In genomic region chr2:70104231-70105111, GRCh38 we compare ENCODE assay signal across 1 cellular context.
TF ChIP-seq lines count a peak whose summit lies in the region.

No MANE protein-coding gene starts in this region.

TF ChIP-seq in K562, 482 proteins besides CTCF, POLR2A, EP300 and RAD21 (continued from another document and continues in another):
- TF ChIP-seq ZNF398 (CRISPR knock-in tag; IDR thresholded peaks at IDR 0.05): no peak
- no peak for TF ChIP-seq SREBF2 (CRISPR knock-in tag; IDR thresholded peaks at IDR 0.05)
- TF ChIP-seq ZNF583 (CRISPR knock-in tag; IDR thresholded peaks at IDR 0.05): peak; percentile 83; the same call in 1 of the 2 replicates
- no peak for TF ChIP-seq ZNF224 (CRISPR knock-in tag; IDR thresholded peaks at IDR 0.05)
- peak; percentile 87 for TF ChIP-seq RNF2 (IDR thresholded peaks at IDR 0.05)
- TF ChIP-seq MYNN (IDR thresholded peaks at IDR 0.05): 0 out of 2 replicates have a peak, but pooled peaks have one; percentile 32
- no peak for TF ChIP-seq MYNN (CRISPR knock-in tag; IDR thresholded peaks at IDR 0.05)
- TF ChIP-seq ATF1 (CRISPR knock-in tag; IDR thresholded peaks at IDR 0.05): no peak
- TF ChIP-seq ATF1 (tag; IDR thresholded peaks at IDR 0.05): peak; percentile 53
- TF ChIP-seq MEIS2 (IDR thresholded peaks at IDR 0.05; ENCODE audit: partially characterized antibody): peak; percentile 53
- TF ChIP-seq, protein P1, sequence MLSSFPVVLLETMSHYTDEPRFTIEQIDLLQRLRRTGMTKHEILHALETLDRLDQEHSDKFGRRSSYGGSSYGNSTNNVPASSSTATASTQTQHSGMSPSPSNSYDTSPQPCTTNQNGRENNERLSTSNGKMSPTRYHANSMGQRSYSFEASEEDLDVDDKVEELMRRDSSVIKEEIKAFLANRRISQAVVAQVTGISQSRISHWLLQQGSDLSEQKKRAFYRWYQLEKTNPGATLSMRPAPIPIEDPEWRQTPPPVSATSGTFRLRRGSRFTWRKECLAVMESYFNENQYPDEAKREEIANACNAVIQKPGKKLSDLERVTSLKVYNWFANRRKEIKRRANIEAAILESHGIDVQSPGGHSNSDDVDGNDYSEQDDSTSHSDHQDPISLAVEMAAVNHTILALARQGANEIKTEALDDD (IDR thresholded peaks at IDR 0.05): peak; percentile 78
- TF ChIP-seq HDGF (IDR thresholded peaks at IDR 0.05): no peak; the same call in 1 of the 2 replicates
- TF ChIP-seq RCOR1 (IDR thresholded peaks at IDR 0.05; ENCODE audit: borderline replicate concordance in 1 of 2, low read depth in 2 of 2, low read length in 2 of 2): peak in 1 of 2 experiments; percentile 63; a peak in 1 of 4 replicates
- TF ChIP-seq HLTF (IDR thresholded peaks at IDR 0.05): peak; percentile 60; the same call in 1 of the 2 replicates
- TF ChIP-seq TARDBP (IDR thresholded peaks at IDR 0.05): no peak
- TF ChIP-seq TCF7 (IDR thresholded peaks at IDR 0.05; ENCODE audit: borderline replicate concordance): no peak
- TF ChIP-seq BRD9 (IDR thresholded peaks at IDR 0.05; ENCODE audit: low read depth, partially characterized antibody): peak; percentile 92
- TF ChIP-seq PREB (CRISPR knock-in tag; IDR thresholded peaks at IDR 0.05): no peak
- no peak for TF ChIP-seq E2F5 (CRISPR knock-in tag; IDR thresholded peaks at IDR 0.05)
- TF ChIP-seq MBD2 (IDR thresholded peaks at IDR 0.05; ENCODE audit: borderline replicate concordance, low read depth): no peak
- peak; percentile 95 for TF ChIP-seq NEUROD1 (IDR thresholded peaks at IDR 0.05; ENCODE audit: borderline replicate concordance, low read depth, low read length, partially characterized antibody)
- peak; percentile 69; the same call in 1 of the 2 replicates for TF ChIP-seq EP400 (IDR thresholded peaks at IDR 0.05)
- TF ChIP-seq, protein P2, sequence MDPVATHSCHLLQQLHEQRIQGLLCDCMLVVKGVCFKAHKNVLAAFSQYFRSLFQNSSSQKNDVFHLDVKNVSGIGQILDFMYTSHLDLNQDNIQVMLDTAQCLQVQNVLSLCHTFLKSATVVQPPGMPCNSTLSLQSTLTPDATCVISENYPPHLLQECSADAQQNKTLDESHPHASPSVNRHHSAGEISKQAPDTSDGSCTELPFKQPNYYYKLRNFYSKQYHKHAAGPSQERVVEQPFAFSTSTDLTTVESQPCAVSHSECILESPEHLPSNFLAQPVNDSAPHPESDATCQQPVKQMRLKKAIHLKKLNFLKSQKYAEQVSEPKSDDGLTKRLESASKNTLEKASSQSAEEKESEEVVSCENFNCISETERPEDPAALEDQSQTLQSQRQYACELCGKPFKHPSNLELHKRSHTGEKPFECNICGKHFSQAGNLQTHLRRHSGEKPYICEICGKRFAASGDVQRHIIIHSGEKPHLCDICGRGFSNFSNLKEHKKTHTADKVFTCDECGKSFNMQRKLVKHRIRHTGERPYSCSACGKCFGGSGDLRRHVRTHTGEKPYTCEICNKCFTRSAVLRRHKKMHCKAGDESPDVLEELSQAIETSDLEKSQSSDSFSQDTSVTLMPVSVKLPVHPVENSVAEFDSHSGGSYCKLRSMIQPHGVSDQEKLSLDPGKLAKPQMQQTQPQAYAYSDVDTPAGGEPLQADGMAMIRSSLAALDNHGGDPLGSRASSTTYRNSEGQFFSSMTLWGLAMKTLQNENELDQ (CRISPR knock-in tag; IDR thresholded peaks at IDR 0.05; ENCODE audit: borderline replicate concordance): no peak
- TF ChIP-seq NR3C1 (CRISPR knock-in tag; IDR thresholded peaks at IDR 0.05): no peak
- peak; percentile 2; the same call in 1 of the 2 replicates for TF ChIP-seq C11orf30 (IDR thresholded peaks at IDR 0.05; ENCODE audit: low read depth)
- no peak for TF ChIP-seq CC2D1A (IDR thresholded peaks at IDR 0.05)
- TF ChIP-seq ARHGAP35 (IDR thresholded peaks at IDR 0.05; ENCODE audit: partially characterized antibody): no peak
- peak; percentile 55; the same call in 1 of the 2 replicates for TF ChIP-seq CREM (IDR thresholded peaks at IDR 0.05; ENCODE audit: low read depth)
- no peak for TF ChIP-seq CBFB (CRISPR knock-in tag; IDR thresholded peaks at IDR 0.05)
- TF ChIP-seq ZFX (CRISPR knock-in tag; IDR thresholded peaks at IDR 0.05): peak; percentile 96
- TF ChIP-seq MAFK (IDR thresholded peaks at IDR 0.05; ENCODE audit: low read length): no peak
- peak; percentile 62 for TF ChIP-seq TEAD4 (IDR thresholded peaks at IDR 0.05; ENCODE audit: low read length)
- no peak for TF ChIP-seq TEAD4 (CRISPR knock-in tag; IDR thresholded peaks at IDR 0.05; ENCODE audit: borderline replicate concordance)
- TF ChIP-seq KLF1 (tag; IDR thresholded peaks at IDR 0.05): no peak
- TF ChIP-seq FOXP1 (CRISPR knock-in tag; IDR thresholded peaks at IDR 0.05): no peak
- TF ChIP-seq, protein P3, sequence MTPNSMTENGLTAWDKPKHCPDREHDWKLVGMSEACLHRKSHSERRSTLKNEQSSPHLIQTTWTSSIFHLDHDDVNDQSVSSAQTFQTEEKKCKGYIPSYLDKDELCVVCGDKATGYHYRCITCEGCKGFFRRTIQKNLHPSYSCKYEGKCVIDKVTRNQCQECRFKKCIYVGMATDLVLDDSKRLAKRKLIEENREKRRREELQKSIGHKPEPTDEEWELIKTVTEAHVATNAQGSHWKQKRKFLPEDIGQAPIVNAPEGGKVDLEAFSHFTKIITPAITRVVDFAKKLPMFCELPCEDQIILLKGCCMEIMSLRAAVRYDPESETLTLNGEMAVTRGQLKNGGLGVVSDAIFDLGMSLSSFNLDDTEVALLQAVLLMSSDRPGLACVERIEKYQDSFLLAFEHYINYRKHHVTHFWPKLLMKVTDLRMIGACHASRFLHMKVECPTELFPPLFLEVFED (CRISPR knock-in tag; conservative IDR thresholded peaks at IDR 0.05): 0 out of 2 replicates have a peak, but pooled peaks have one; percentile 6
- TF ChIP-seq MBD1 (CRISPR knock-in tag; IDR thresholded peaks at IDR 0.05): no peak
- TF ChIP-seq FOS (IDR thresholded peaks at IDR 0.05; ENCODE audit: extremely low read depth, insufficient read length): no peak
- no peak for TF ChIP-seq ZNF217 (CRISPR knock-in tag; IDR thresholded peaks at IDR 0.05)
- TF ChIP-seq JUN (IDR thresholded peaks at IDR 0.05; ENCODE audit: borderline replicate concordance, low read depth, low read length): no peak
- no peak for TF ChIP-seq JUN (CRISPR knock-in tag; IDR thresholded peaks at IDR 0.05; ENCODE audit: borderline replicate concordance)
- 0 out of 2 replicates have a peak, but pooled peaks have one; percentile 4 for TF ChIP-seq MECOM (CRISPR knock-in tag; IDR thresholded peaks at IDR 0.05)
- no peak for TF ChIP-seq CBX5 (IDR thresholded peaks at IDR 0.05; ENCODE audit: borderline replicate concordance, low read depth)
- TF ChIP-seq FOXM1 (IDR thresholded peaks at IDR 0.05; ENCODE audit: low read depth): peak; percentile 93
- TF ChIP-seq FOXM1 (CRISPR knock-in tag; IDR thresholded peaks at IDR 0.05; ENCODE audit: low read depth): no peak
- TF ChIP-seq, protein P4, sequence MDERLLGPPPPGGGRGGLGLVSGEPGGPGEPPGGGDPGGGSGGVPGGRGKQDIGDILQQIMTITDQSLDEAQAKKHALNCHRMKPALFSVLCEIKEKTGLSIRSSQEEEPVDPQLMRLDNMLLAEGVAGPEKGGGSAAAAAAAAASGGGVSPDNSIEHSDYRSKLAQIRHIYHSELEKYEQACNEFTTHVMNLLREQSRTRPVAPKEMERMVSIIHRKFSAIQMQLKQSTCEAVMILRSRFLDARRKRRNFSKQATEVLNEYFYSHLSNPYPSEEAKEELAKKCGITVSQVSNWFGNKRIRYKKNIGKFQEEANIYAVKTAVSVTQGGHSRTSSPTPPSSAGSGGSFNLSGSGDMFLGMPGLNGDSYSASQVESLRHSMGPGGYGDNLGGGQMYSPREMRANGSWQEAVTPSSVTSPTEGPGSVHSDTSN (CRISPR knock-in tag; IDR thresholded peaks at IDR 0.05; ENCODE audit: low read depth): no peak
- TF ChIP-seq, protein P4 (tag; conservative IDR thresholded peaks at IDR 0.05; ENCODE audit: low read depth): 0 out of 2 replicates have a peak, but pooled peaks have one; percentile 30
- TF ChIP-seq, protein P5, sequence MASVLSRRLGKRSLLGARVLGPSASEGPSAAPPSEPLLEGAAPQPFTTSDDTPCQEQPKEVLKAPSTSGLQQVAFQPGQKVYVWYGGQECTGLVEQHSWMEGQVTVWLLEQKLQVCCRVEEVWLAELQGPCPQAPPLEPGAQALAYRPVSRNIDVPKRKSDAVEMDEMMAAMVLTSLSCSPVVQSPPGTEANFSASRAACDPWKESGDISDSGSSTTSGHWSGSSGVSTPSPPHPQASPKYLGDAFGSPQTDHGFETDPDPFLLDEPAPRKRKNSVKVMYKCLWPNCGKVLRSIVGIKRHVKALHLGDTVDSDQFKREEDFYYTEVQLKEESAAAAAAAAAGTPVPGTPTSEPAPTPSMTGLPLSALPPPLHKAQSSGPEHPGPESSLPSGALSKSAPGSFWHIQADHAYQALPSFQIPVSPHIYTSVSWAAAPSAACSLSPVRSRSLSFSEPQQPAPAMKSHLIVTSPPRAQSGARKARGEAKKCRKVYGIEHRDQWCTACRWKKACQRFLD (CRISPR knock-in tag; IDR thresholded peaks at IDR 0.05): peak; percentile 79
- peak; percentile 71 for TF ChIP-seq PHF20 (IDR thresholded peaks at IDR 0.05; ENCODE audit: partially characterized antibody)
- TF ChIP-seq, protein P6, sequence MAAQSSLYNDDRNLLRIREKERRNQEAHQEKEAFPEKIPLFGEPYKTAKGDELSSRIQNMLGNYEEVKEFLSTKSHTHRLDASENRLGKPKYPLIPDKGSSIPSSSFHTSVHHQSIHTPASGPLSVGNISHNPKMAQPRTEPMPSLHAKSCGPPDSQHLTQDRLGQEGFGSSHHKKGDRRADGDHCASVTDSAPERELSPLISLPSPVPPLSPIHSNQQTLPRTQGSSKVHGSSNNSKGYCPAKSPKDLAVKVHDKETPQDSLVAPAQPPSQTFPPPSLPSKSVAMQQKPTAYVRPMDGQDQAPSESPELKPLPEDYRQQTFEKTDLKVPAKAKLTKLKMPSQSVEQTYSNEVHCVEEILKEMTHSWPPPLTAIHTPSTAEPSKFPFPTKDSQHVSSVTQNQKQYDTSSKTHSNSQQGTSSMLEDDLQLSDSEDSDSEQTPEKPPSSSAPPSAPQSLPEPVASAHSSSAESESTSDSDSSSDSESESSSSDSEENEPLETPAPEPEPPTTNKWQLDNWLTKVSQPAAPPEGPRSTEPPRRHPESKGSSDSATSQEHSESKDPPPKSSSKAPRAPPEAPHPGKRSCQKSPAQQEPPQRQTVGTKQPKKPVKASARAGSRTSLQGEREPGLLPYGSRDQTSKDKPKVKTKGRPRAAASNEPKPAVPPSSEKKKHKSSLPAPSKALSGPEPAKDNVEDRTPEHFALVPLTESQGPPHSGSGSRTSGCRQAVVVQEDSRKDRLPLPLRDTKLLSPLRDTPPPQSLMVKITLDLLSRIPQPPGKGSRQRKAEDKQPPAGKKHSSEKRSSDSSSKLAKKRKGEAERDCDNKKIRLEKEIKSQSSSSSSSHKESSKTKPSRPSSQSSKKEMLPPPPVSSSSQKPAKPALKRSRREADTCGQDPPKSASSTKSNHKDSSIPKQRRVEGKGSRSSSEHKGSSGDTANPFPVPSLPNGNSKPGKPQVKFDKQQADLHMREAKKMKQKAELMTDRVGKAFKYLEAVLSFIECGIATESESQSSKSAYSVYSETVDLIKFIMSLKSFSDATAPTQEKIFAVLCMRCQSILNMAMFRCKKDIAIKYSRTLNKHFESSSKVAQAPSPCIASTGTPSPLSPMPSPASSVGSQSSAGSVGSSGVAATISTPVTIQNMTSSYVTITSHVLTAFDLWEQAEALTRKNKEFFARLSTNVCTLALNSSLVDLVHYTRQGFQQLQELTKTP (IDR thresholded peaks at IDR 0.05; ENCODE audit: low read depth in 1 of 2, partially characterized antibody in 2 of 2): peak in 1 of 2 experiments; percentile 74
